In genomic region chr4:121648518-121648917, GRCh38 we compare ENCODE assay signal across 15 cellular contexts.
"Had no signal": no experiment of that assay in that cellular context is flagged by ENCODE, and none has a peak within 500 bp of the region (broad histone marks: within the 10 kb centered on the region; RNA-seq: fewer than 3 reads in every experiment).

No MANE protein-coding gene starts in this region.

- H3K9me3 ChIP-seq: body of pancreas, gastrocnemius medialis, prostate gland, uterus had no signal

- DNase-seq: activated CD4-positive, alpha-beta T cell treated with anti-CD3 and anti-CD28 coated beads, Interleukin-2, amount 50 U/mL, for 4 hours; activated CD4-positive, CD25-positive, alpha-beta regulatory T cell treated with anti-CD3 and anti-CD28 coated beads, Interleukin-2, amount 50 U/mL, for 72 hours; activated naive CD4-positive, alpha-beta T cell treated with anti-CD3 and anti-CD28 coated beads, Interleukin-2, amount 50 U/mL, for 16 hours; activated T-cell treated with anti-CD3 and anti-CD28 coated beads, Interleukin-2, amount 50 U/mL, for 1 hour; body of pancreas; cerebellar nuclear complex; endodermal cell; gastrocnemius medialis; mammary epithelial cell; stimulated activated CD4-positive, alpha-beta T cell treated with anti-CD3 and anti-CD28 coated beads, Interleukin-4, amount 100 ng/mL, for 4 hours; stimulated activated naive CD8-positive, alpha-beta T cell treated with anti-CD3 and anti-CD28 coated beads, Interleukin-15, amount 100 ng/mL, for 72 hours; uterus had no signal

- H3K4me3 ChIP-seq: body of pancreas, gastrocnemius medialis, prostate gland, uterus had no signal

- H3K4me1 ChIP-seq: body of pancreas, gastrocnemius medialis, prostate gland, uterus had no signal

- H3K4me1 Mint-ChIP-seq: nephron; stimulated activated naive CD8-positive, alpha-beta T cell treated with anti-CD3 and anti-CD28 coated beads, Interleukin-15, amount 100 ng/mL, for 72 hours had no signal

- ATAC-seq: body of pancreas; gastrocnemius medialis; stimulated activated naive CD8-positive, alpha-beta T cell treated with anti-CD3 and anti-CD28 coated beads, Interleukin-15, amount 100 ng/mL, for 72 hours had no signal

- H3K27me3 ChIP-seq: body of pancreas, gastrocnemius medialis, uterus had no signal

- H3K36me3 ChIP-seq: gastrocnemius medialis, prostate gland, uterus had no signal

- H3K9me3 Mint-ChIP-seq: endodermal cell; nephron; stimulated activated naive CD8-positive, alpha-beta T cell treated with anti-CD3 and anti-CD28 coated beads, Interleukin-15, amount 100 ng/mL, for 72 hours; T-helper 2 cell treated with Interferon-gamma antibody and Interleukin-4, amounts not matched to agents 5 μg/mL and 100 μg/mL, for 36 hours had no signal

- H3K27ac Mint-ChIP-seq: endodermal cell; stimulated activated naive CD8-positive, alpha-beta T cell treated with anti-CD3 and anti-CD28 coated beads, Interleukin-15, amount 100 ng/mL, for 72 hours; T-helper 2 cell treated with Interferon-gamma antibody and Interleukin-4, amounts not matched to agents 5 μg/mL and 100 μg/mL, for 36 hours had no signal

- H3K27ac ChIP-seq: body of pancreas, gastrocnemius medialis, prostate gland, uterus had no signal

- H3K4me3 Mint-ChIP-seq: endodermal cell; nephron; stimulated activated naive CD8-positive, alpha-beta T cell treated with anti-CD3 and anti-CD28 coated beads, Interleukin-15, amount 100 ng/mL, for 72 hours; T-helper 2 cell treated with Interferon-gamma antibody and Interleukin-4, amounts not matched to agents 5 μg/mL and 100 μg/mL, for 36 hours had no signal
